In genomic region chr2:83072767-83073166, GRCh38 we compare ENCODE assay signal across 8 cellular contexts.
"Had no signal": no experiment of that assay in that cellular context is flagged by ENCODE, and none has a peak within 500 bp of the region (broad histone marks: within the 10 kb centered on the region; RNA-seq: fewer than 3 reads in every experiment).

No MANE protein-coding gene starts in this region.

- H3K27ac ChIP-seq: HL-60 had no signal

- H3K4me3 ChIP-seq: GM23338, K562 had no signal

- ATAC-seq: GM23338, K562 had no signal

- DNase-seq: H9, HCEC 1CT, IMR-90 had no signal

- H3K4me2 ChIP-seq: GM23338 had no signal

- FAIRE-seq: H1, H54, K562 had no signal
